8 cellular contexts compared by ENCODE assay signal in the genomic region with DNA sequence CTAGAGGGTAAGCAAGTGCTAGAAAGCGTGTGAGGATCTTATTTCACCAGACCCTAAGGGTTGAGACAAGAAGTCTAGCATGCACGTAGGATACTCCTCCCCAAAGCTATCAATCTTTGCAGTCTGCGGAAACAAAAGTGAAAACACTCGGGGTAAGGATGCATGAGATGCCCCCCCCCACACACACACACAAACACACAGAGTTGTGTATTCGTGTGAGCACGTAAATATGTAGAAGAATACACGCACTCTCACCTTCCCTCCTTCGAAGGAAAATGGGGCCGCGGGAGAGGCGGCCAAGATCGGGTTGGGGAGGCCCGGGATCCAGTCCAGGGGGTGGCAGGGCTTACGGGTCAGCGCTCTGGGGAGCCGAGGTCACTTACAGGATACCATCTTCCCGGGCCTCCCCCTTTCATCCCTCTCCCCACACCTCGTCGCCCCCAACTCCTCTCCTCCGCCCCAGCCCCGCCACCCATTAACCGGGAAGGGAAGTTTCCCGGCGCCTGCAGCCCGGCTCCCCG. TPM values are rescaled to one million over a fixed set of nuclear protein-coding genes. Genes with fewer than 3 reads are reported as not detected.
A peak's percentile ranks its signal among the peaks of the same experiment; 100 is the strongest.
DNase-seq lines count a peak whose midpoint lies in the region; ATAC-seq lines count a peak whose summit lies in the region.

No MANE protein-coding gene starts in this region.

- CTCF ChIA-PET in activated naive CD4-positive, alpha-beta T cell treated with anti-CD3 and anti-CD28 coated beads, Interleukin-2, amount 10 ng/mL, durations not matched to agents 7 days and 5 days (lab: Charles Lee) = interaction anchor here (1.1 kb wide), 1 partner anchor 106 kb away, joined by 3 read pairs; no protein-coding TSS in a partner anchor

- H3K4me1 ChIP-seq in trophoblast cell (ENCODE audit: control insufficient read depth in 1 of 2, insufficient read depth in 2 of 2, low read length in 2 of 2) = no peaks in the 10 kb centered on the region

- H2BK5ac ChIP-seq in trophoblast cell (ENCODE audit: low read depth, low read length, poor library complexity) = no peak overlapping the region

- H3K9me3 Mint-ChIP-seq in activated naive CD4-positive, alpha-beta T cell treated with anti-CD3 and anti-CD28 coated beads, Interleukin-2, amount 10 ng/mL, durations not matched to agents 7 days and 5 days = peaks cover 3% of the 10 kb centered on the region

- H3K9ac ChIP-seq in trophoblast cell (ENCODE audit: low read length) = peak overlapping the region; percentile 89

- ATAC-seq in GM21515 (IDR thresholded peaks at IDR 0.05; ENCODE audit: unreplicated experiment) (peak; percentile 35), Right ventricle myocardium superior (ENCODE audit: poor library complexity) (peak; percentile 21), GM18520 (IDR thresholded peaks at IDR 0.05; ENCODE audit: unreplicated experiment) (no peak)

- peaks cover 8% of the 10 kb centered on the region for H3K79me2 ChIP-seq in trophoblast cell (ENCODE audit: control insufficient read depth, insufficient read depth, low read length, poor library complexity)

- H3K4me1 Mint-ChIP-seq in activated naive CD4-positive, alpha-beta T cell treated with anti-CD3 and anti-CD28 coated beads, Interleukin-2, amount 10 ng/mL, durations not matched to agents 7 days and 5 days = peaks cover 45% of the 10 kb centered on the region

- no peak overlapping the region for H2BK12ac ChIP-seq in trophoblast cell (ENCODE audit: low read length)

- no peak overlapping the region for H2AK5ac ChIP-seq in trophoblast cell (ENCODE audit: low read length)

- peak overlapping the region; percentile 95 for H2BK120ac ChIP-seq in trophoblast cell (ENCODE audit: insufficient read depth, low read length, poor library complexity)

- H3K36me3 Mint-ChIP-seq in activated naive CD4-positive, alpha-beta T cell treated with anti-CD3 and anti-CD28 coated beads, Interleukin-2, amount 10 ng/mL, durations not matched to agents 7 days and 5 days = peaks cover 18% of the 10 kb centered on the region

- peak overlapping the region; percentile 80 for H3K4me2 ChIP-seq in trophoblast cell (ENCODE audit: low read length)

- H4K91ac ChIP-seq in trophoblast cell (ENCODE audit: low read depth, low read length) = peak overlapping the region; percentile 96

- H3K9me3 ChIP-seq in trophoblast cell (ENCODE audit: insufficient read depth, low read depth, low read length) = peaks cover 3% of the 10 kb centered on the region

- intact Hi-C loops in Right ventricle myocardium superior (cut with DNase I) = no loop called here

- DNase-seq in NCI-H1105 treated with DMSO at 0.1 percent for 48 hours (lab: John Stamatoyannopoulos, UW) = peak; percentile 11
- no peak for DNase-seq in NCI-H1105 (lab: John Stamatoyannopoulos, UW)
- peak; percentile 39 for DNase-seq in HuH-7.5 (ENCODE audit: low spot score)
- peak; percentile 50 for DNase-seq in activated naive CD4-positive, alpha-beta T cell treated with anti-CD3 and anti-CD28 coated beads, Interleukin-2, amount 10 ng/mL, durations not matched to agents 7 days and 5 days
- no peak for DNase-seq in Right ventricle myocardium superior
- DNase-seq in trophoblast cell = peak in 1 of 2 donors; percentile 7

- WGBS in trophoblast cell (ENCODE audit: extremely low coverage, insufficient coverage, insufficient read length) = no CpG with 5 or more reads among the region's 26 CpGs

- peak overlapping the region; percentile 95 for H3K27ac Mint-ChIP-seq in activated naive CD4-positive, alpha-beta T cell treated with anti-CD3 and anti-CD28 coated beads, Interleukin-2, amount 10 ng/mL, durations not matched to agents 7 days and 5 days

- peak overlapping the region; percentile 64 for H3K4ac ChIP-seq in trophoblast cell (ENCODE audit: low read depth, low read length)

- H3K79me1 ChIP-seq in trophoblast cell (ENCODE audit: low read length) = peaks cover 10% of the 10 kb centered on the region

- H3K27ac ChIP-seq in trophoblast cell (ENCODE audit: low read depth, low read length) = peak overlapping the region; percentile 87

- no peaks in the 10 kb centered on the region for H3K27me3 ChIP-seq in trophoblast cell (ENCODE audit: insufficient read depth, low read length)

- peak overlapping the region; percentile 79 for H2AFZ ChIP-seq in trophoblast cell (ENCODE audit: insufficient read depth, low read length, poor library complexity)

- H3K23ac ChIP-seq in trophoblast cell (ENCODE audit: low read length) = no peak overlapping the region

- H3K14ac ChIP-seq in trophoblast cell (ENCODE audit: low read length) = peak overlapping the region; percentile 84

- H4K12ac ChIP-seq in trophoblast cell (ENCODE audit: low read depth, low read length) = peak overlapping the region; percentile 59

- H3K4me3 ChIP-seq in trophoblast cell (ENCODE audit: low read depth, low read length) = peak overlapping the region; percentile 91

- peak overlapping the region; percentile 91 for H3K18ac ChIP-seq in trophoblast cell (ENCODE audit: low read length)

- H3K4me3 Mint-ChIP-seq in activated naive CD4-positive, alpha-beta T cell treated with anti-CD3 and anti-CD28 coated beads, Interleukin-2, amount 10 ng/mL, durations not matched to agents 7 days and 5 days = peak overlapping the region; percentile 94

- peaks cover 0 to 2% of the 10 kb centered on the region in 2 experiments for H3K36me3 ChIP-seq in trophoblast cell (ENCODE audit: control insufficient read depth in 1 of 2, insufficient read depth in 2 of 2, low read length in 2 of 2)

- peaks cover 4% of the 10 kb centered on the region for H3K27me3 Mint-ChIP-seq in activated naive CD4-positive, alpha-beta T cell treated with anti-CD3 and anti-CD28 coated beads, Interleukin-2, amount 10 ng/mL, durations not matched to agents 7 days and 5 days

- peak overlapping the region; percentile 86 for H4K8ac ChIP-seq in trophoblast cell (ENCODE audit: low read depth, low read length)

RNA-seq across cellular contexts. Expression of a gene that starts 0.4 kb away (rescaled TPM):
- total RNA-seq in Right ventricle myocardium superior = 35.7 TPM
- 46.9 and 48.9 TPM in 2 replicates for polyA plus RNA-seq in trophoblast cell (2013)

RNA-seq across cellular contexts. Expression of a gene that starts 36.9 kb away (rescaled TPM):
- total RNA-seq in Right ventricle myocardium superior = 55.2 TPM
- polyA plus RNA-seq in trophoblast cell (2013) = 63.8 and 66.1 TPM in 2 replicates

Comparison
In these comparisons a context has a peak if more than half of its experiments do, and no peak if none do; other contexts are left out.
1. DNase-seq: peak in NCI-H1105 treated with DMSO at 0.1 percent for 48 hours (single experiment), HuH-7.5 (single experiment) and activated naive CD4-positive, alpha-beta T cell treated with anti-CD3 and anti-CD28 coated beads, Interleukin-2, amount 10 ng/mL, durations not matched to agents 7 days and 5 days (single experiment); none in NCI-H1105 (single experiment) and Right ventricle myocardium superior (single experiment).